In genomic region chr1:54502342-54502741, GRCh38 we compare ENCODE assay signal across 1 cellular context.
TF ChIP-seq lines count a peak whose summit lies in the region.

No MANE protein-coding gene starts in this region.

TF ChIP-seq in H1, 55 proteins besides CTCF, POLR2A, EP300 and RAD21:
- TF ChIP-seq TAF7 (optimal IDR thresholded peaks at IDR 0.05; ENCODE audit: borderline replicate concordance, low read depth, low read length) (no peak), CHD1 (IDR thresholded peaks at IDR 0.05; ENCODE audit: low read depth, low read length) (no peak), CREB1 (IDR thresholded peaks at IDR 0.05) (no peak), MAFK (IDR thresholded peaks at IDR 0.05; ENCODE audit: low read depth, low read length) (no peak), JUND (IDR thresholded peaks at IDR 0.05; ENCODE audit: low read length) (no peak)
TF ChIP-seq in H1: peak in this region for 0.
